9 cellular contexts compared by ENCODE assay signal in the genomic region with DNA sequence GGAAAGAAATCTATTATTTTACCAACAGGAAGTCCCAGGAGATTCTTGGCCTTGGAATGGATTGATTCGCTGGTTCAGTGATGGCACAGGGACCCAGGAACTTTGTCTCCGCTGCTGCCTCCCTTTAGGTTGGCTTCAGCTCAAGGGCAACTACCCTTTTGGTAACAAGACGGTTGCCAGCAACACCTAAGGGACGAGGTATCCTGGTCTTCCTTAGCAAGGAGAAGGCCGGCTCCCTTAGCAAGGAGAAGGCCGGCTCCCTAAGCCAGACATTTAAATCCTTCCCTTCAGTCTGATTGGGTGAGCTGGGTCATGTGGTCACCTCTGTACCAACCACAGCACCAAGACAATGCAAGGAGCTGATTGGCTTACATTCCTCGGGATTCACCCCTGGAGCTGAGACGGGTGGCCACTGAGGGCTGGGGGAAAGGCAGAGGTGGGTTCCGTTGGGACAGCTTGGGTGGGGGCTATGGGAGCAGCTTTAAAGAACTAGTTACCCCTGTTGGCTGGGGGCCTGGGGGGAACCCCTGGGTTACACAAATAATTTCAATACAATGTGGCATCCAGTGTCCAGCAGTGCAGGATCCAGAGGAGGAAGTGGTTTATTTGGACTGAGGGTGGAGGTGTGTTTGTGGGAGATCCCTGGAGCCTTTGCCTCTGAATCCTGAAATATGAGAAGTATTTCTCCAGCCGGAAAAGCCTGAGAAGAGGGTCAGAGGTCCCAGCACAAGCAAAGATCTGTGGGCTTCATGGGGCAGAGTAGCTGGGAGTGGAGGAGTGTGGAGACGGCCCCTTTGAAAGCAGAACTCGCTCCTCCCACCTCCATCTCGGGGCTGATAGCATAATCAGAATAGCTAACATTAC. TPM values are rescaled to one million over a fixed set of nuclear protein-coding genes. Genes with fewer than 3 reads are reported as not detected.
DNase-seq lines count a peak whose midpoint lies in the region; ATAC-seq and TF ChIP-seq lines count a peak whose summit lies in the region.
"Had no signal": no experiment of that assay in that cellular context is flagged by ENCODE, and none has a peak within 500 bp of the region (broad histone marks: within the 10 kb centered on the region; RNA-seq: fewer than 3 reads in every experiment).

No MANE protein-coding gene starts in this region.

- no peaks in the 10 kb centered on the region for H3K36me3 ChIP-seq in ACC112 (ENCODE audit: insufficient read depth, low read length)

- H3K9me3 Mint-ChIP-seq in chondrocyte (ENCODE audit: low read depth) (no peaks in the 10 kb centered on the region), mesothelial cell of epicardium (no peaks in the 10 kb centered on the region), immature natural killer cell (no peaks in the 10 kb centered on the region)

- H3K4me1 Mint-ChIP-seq in chondrocyte (ENCODE audit: low read depth) = peaks cover 49% of the 10 kb centered on the region
- peaks cover 18% of the 10 kb centered on the region for H3K4me1 Mint-ChIP-seq in mesothelial cell of epicardium
- peaks cover 5 to 7% of the 10 kb centered on the region in 2 donors for H3K4me1 Mint-ChIP-seq in immature natural killer cell

- peaks cover 31% of the 10 kb centered on the region for H3K4me1 ChIP-seq in ACC112 (ENCODE audit: control insufficient read depth, insufficient read depth, low read length, unreplicated experiment)

- H3K79me2 ChIP-seq in ACC112 (ENCODE audit: control insufficient read depth, insufficient read depth, low read length, unreplicated experiment) = no peaks in the 10 kb centered on the region

- no peaks in the 10 kb centered on the region for H3K36me3 Mint-ChIP-seq in chondrocyte (ENCODE audit: low read depth)
- no peaks in the 10 kb centered on the region for H3K36me3 Mint-ChIP-seq in mesothelial cell of epicardium
- H3K36me3 Mint-ChIP-seq in immature natural killer cell = no peaks in the 10 kb centered on the region

- H3K27ac ChIP-seq in ACC112 (ENCODE audit: low read depth, low read length) = peak overlapping the region; percentile 73

- H2AFZ ChIP-seq in ACC112 (ENCODE audit: low read length, unreplicated experiment) = peak overlapping the region; percentile 53

- TF ChIP-seq CTCF in chondrocyte (IDR thresholded peaks at IDR 0.05) (no peak), mesothelial cell of epicardium (IDR thresholded peaks at IDR 0.05; ENCODE audit: unreplicated experiment) (no peak)

- peak; percentile 95 for DNase-seq in M059J (ENCODE audit: low read depth)
- no peak for DNase-seq in chondrocyte (ENCODE audit: low spot score)
- DNase-seq in mesothelial cell of epicardium (ENCODE audit: low spot score in 2 of 2, unreplicated experiment in 2 of 2) = no peak
- no peak for DNase-seq in immature natural killer cell
- no peak for DNase-seq in COLO829 (ENCODE audit: low spot score)
- DNase-seq in NCI-H2171 treated with DMSO at 0.1 percent for 48 hours (lab: John Stamatoyannopoulos, UW) = no peak
- DNase-seq: activated CD4-positive, alpha-beta T cell treated with anti-CD3 and anti-CD28 coated beads, Interleukin-2, amount 50 U/mL, for 1 hour had no signal

- H3K4me3 Mint-ChIP-seq in chondrocyte (ENCODE audit: unreplicated experiment) (peak overlapping the region; percentile 40), mesothelial cell of epicardium (no peak overlapping the region), immature natural killer cell (no peak overlapping the region)

- no peaks in the 10 kb centered on the region for H3K27me3 ChIP-seq in ACC112 (ENCODE audit: insufficient read depth, low read length)

- H3K27me3 Mint-ChIP-seq in chondrocyte (ENCODE audit: low read depth) = no peaks in the 10 kb centered on the region
- H3K27me3 Mint-ChIP-seq in mesothelial cell of epicardium (ENCODE audit: low read depth) = no peaks in the 10 kb centered on the region
- peaks cover 2 to 5% (median 3%) of the 10 kb centered on the region in 3 donors for H3K27me3 Mint-ChIP-seq in immature natural killer cell (ENCODE audit: low read depth in 3 of 3)

- ATAC-seq in GM18870 (IDR thresholded peaks at IDR 0.05; ENCODE audit: unreplicated experiment) = no peak

- H3K27ac Mint-ChIP-seq in chondrocyte (ENCODE audit: unreplicated experiment) (peak overlapping the region; percentile 92), mesothelial cell of epicardium (peak overlapping the region; percentile 83), immature natural killer cell (no peak overlapping the region)

- H3K4me3 ChIP-seq in ACC112 (ENCODE audit: low read depth, low read length) = no peak overlapping the region

RNA-seq across cellular contexts. Expression of gene CLIC4, which starts 20.7 kb away (rescaled TPM):
- 612 and 621 TPM in 2 replicates for total RNA-seq in M059J (2014; rRNA removed; shearing (Covaris generic))
- total RNA-seq in chondrocyte (282 to 430 TPM (median 411 TPM) in 3 replicates), mesothelial cell of epicardium (135 to 136 TPM (median 135 TPM) in 3 replicates)
- 1 to 10 TPM in 2 of 3 donors, under 1 TPM in 1; 0.81 to 1.6 (median 1.3) TPM for polyA plus RNA-seq in immature natural killer cell

Comparison
In these comparisons a context has a peak if more than half of its experiments do, and no peak if none do; other contexts are left out.
1. H3K27ac Mint-ChIP-seq: peak in chondrocyte (single experiment) and mesothelial cell of epicardium (single experiment); none in immature natural killer cell (0 of 6).